Comparison of ENCODE assay signal across 9 cellular contexts in genomic region chr3:168061332-168061996, GRCh38. TPM values are rescaled to one million over a fixed set of nuclear protein-coding genes. Genes with fewer than 3 reads are reported as not detected.
DNase-seq lines count a peak whose midpoint lies in the region; ATAC-seq and TF ChIP-seq lines count a peak whose summit lies in the region.
"Had no signal": no experiment of that assay in that cellular context is flagged by ENCODE, and none has a peak within 500 bp of the region (broad histone marks: within the 10 kb centered on the region; RNA-seq: fewer than 3 reads in every experiment).

No MANE protein-coding gene starts in this region.

- DNase-seq in GM13977 (ENCODE audit: low spot score) (peak; percentile 9), fibroblast of mammary gland (ENCODE audit: low read depth) (no peak), DMS153 treated with DMSO at 0.1 percent for 48 hours (lab: John Stamatoyannopoulos, UW; ENCODE audit: unreplicated experiment) (no peak), GF-D8 (lab: John Stamatoyannopoulos, UW) (no peak), NCI-H446 (lab: John Stamatoyannopoulos, UW) (no peak), SJCRH30 (no peak)

- no peaks in the 10 kb centered on the region for H3K4me1 ChIP-seq in SJCRH30

- no peak for TF ChIP-seq CTCF in GM13977 (IDR thresholded peaks at IDR 0.05; ENCODE audit: extremely low read depth, insufficient read depth, missing control alignments)
- TF ChIP-seq CTCF in fibroblast of mammary gland (conservative IDR thresholded peaks at IDR 0.05; ENCODE audit: control insufficient read depth, insufficient read depth, low read depth, low read length): peak; percentile 1

- no peak overlapping the region for H3K27ac ChIP-seq in SJCRH30

- H3K9me3 ChIP-seq in SJCRH30 (replicated peaks): no peaks in the 10 kb centered on the region

- in situ Hi-C loops in GM13977 (cut with MboI; ENCODE audit: low pct_unique_long_range_greater_than_20kb, low sequenced_read_pairs, unreplicated experiment): no loop called here

- no peaks in the 10 kb centered on the region for H3K36me3 ChIP-seq in SJCRH30

- H3K27me3 ChIP-seq in SJCRH30: no peaks in the 10 kb centered on the region

- H3K4me3 ChIP-seq in fibroblast of mammary gland (ENCODE audit: control insufficient read depth, low read depth, low read length) (no peak overlapping the region), SJCRH30 (no peak overlapping the region)
- H3K4me3 ChIP-seq: lung had no signal

- ATAC-seq in GM21515 (IDR thresholded peaks at IDR 0.05; ENCODE audit: unreplicated experiment) (peak; percentile 89), HG03460 (IDR thresholded peaks at IDR 0.05; ENCODE audit: unreplicated experiment) (peak; percentile 84)

RNA-seq across cellular contexts. Expression of gene GOLIM4, which starts 34.3 kb away (rescaled TPM):
- total RNA-seq in SJCRH30 (2014; rRNA removed; shearing (Covaris generic)): 34.4 and 40.4 TPM in 2 replicates
